ENCODE assay signal across 19 cellular contexts in the genomic region with DNA sequence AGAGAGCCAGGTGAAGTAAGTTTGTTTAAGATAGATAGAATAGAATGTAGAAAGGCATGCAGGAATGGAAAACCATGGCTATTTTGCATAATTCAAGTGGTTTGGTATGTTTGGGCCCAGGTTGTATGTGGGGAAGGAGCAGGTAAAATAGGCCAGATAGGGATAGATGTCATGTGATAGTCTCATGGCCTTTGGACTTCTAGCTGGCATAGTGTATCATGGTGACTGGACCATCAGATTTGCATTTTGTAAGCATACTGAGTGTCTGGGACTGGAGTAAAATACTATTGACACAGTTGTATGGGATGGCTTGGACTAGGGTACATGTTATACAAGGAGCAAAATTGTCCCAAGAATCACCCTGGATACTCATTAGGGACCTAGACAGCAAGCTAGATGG.
"Had no signal": no experiment of that assay in that cellular context is flagged by ENCODE, and none has a peak within 500 bp of the region (broad histone marks: within the 10 kb centered on the region; RNA-seq: fewer than 3 reads in every experiment).

No MANE protein-coding gene starts in this region.

- H3K27ac Mint-ChIP-seq: neural progenitor cell; stimulated activated naive CD8-positive, alpha-beta T cell treated with anti-CD3 and anti-CD28 coated beads, Interleukin-15, amount 100 ng/mL, for 72 hours had no signal

- FAIRE-seq: islet of Langerhans had no signal

- H3K9me3 Mint-ChIP-seq: activated naive CD4-positive, alpha-beta T cell treated with anti-CD3 and anti-CD28 coated beads, Interleukin-2, amount 50 U/mL, for 72 hours; effector memory CD8-positive, alpha-beta T cell; stimulated activated naive CD8-positive, alpha-beta T cell treated with anti-CD3 and anti-CD28 coated beads, Interleukin-15, amount 100 ng/mL, for 72 hours had no signal

- H3K4me1 Mint-ChIP-seq: neural progenitor cell had no signal

- ATAC-seq: activated naive CD4-positive, alpha-beta T cell treated with anti-CD3 and anti-CD28 coated beads, Interleukin-2, amount 50 U/mL, for 72 hours; effector memory CD8-positive, alpha-beta T cell; left cardiac atrium; stimulated activated naive CD8-positive, alpha-beta T cell treated with anti-CD3 and anti-CD28 coated beads, Interleukin-15, amount 100 ng/mL, for 72 hours had no signal

- DNase-seq: activated CD4-positive, alpha-beta T cell treated with anti-CD3 and anti-CD28 coated beads, Interleukin-2, amount 50 U/mL, for 1 hour; activated CD4-positive, CD25-positive, alpha-beta regulatory T cell treated with anti-CD3 and anti-CD28 coated beads, Interleukin-2, amount 50 U/mL, for 72 hours; activated CD8-positive, alpha-beta memory T cell treated with anti-CD3 and anti-CD28 coated beads for 24 hours; activated CD8-positive, alpha-beta memory T cell treated with anti-CD3 and anti-CD28 coated beads, Interleukin-2, amount 50 U/mL, for 48 hours; activated gamma-delta T cell treated with Interleukin-2 at 50 U/mL for 16 hours; amniotic stem cell; dermis blood vessel endothelial cell; effector memory CD8-positive, alpha-beta T cell; foreskin fibroblast; hippocampal formation; left cardiac atrium; midbrain; stimulated activated CD4-positive, alpha-beta T cell treated with anti-CD3 and anti-CD28 coated beads, Interleukin-2, amount 100 ng/mL, for 24 hours; stimulated activated naive CD8-positive, alpha-beta T cell treated with anti-CD3 and anti-CD28 coated beads, Interleukin-15, amount 100 ng/mL, for 72 hours; trophoblast cell had no signal

- H3K27me3 Mint-ChIP-seq: effector memory CD8-positive, alpha-beta T cell; progenitor cell of endocrine pancreas; stimulated activated naive CD8-positive, alpha-beta T cell treated with anti-CD3 and anti-CD28 coated beads, Interleukin-15, amount 100 ng/mL, for 72 hours had no signal

- H3K4me3 Mint-ChIP-seq: effector memory CD8-positive, alpha-beta T cell; neural progenitor cell; stimulated activated naive CD8-positive, alpha-beta T cell treated with anti-CD3 and anti-CD28 coated beads, Interleukin-15, amount 100 ng/mL, for 72 hours had no signal
